19 cellular contexts compared by ENCODE assay signal in genomic region chr2:14143435-14143834, GRCh38.
A peak's percentile ranks its signal among the peaks of the same experiment; 100 is the strongest.
DNase-seq lines count a peak whose midpoint lies in the region; ATAC-seq, FAIRE-seq and TF ChIP-seq lines count a peak whose summit lies in the region.
"Had no signal": no experiment of that assay in that cellular context is flagged by ENCODE, and none has a peak within 500 bp of the region (broad histone marks: within the 10 kb centered on the region; RNA-seq: fewer than 3 reads in every experiment).

No MANE protein-coding gene starts in this region.

- peak; percentile 58 for ATAC-seq in GM19395 (IDR thresholded peaks at IDR 0.05; ENCODE audit: unreplicated experiment)
- peak; percentile 37 for ATAC-seq in HG03432 (IDR thresholded peaks at IDR 0.05; ENCODE audit: unreplicated experiment)
- peak; percentile 71 for ATAC-seq in GM12878
- ATAC-seq: T-cell had no signal

- H3K27ac ChIP-seq in GM12878 (ENCODE audit: control insufficient read depth, insufficient read depth) = no peak overlapping the region
- H3K27ac ChIP-seq: SK-N-MC had no signal

- H3K27me3 ChIP-seq in GM12878 (replicated peaks in 1 of 2; ENCODE audit: control insufficient read depth in 2 of 2, insufficient read depth in 2 of 2, low read length in 1 of 2) = no peaks in the 10 kb centered on the region

- RAD21 ChIA-PET in GM12878 (lab: Charles Lee; ENCODE audit: unreplicated experiment) = no interaction called here

- H3K4me2 ChIP-seq in GM12878 (ENCODE audit: control insufficient read depth, insufficient read depth) = no peak overlapping the region

- TF ChIP-seq CTCF in GM12878 (IDR thresholded peaks at IDR 0.05 in 2 of 3, conservative IDR thresholded peaks at IDR 0.05 in 1 of 3; ENCODE audit: control insufficient read depth in 2 of 3, extremely low read depth in 1 of 3, insufficient read depth in 1 of 3, low read depth in 3 of 3, low read length in 3 of 3) = no peak

- no peak overlapping the region for H2AFZ ChIP-seq in GM12878 (ENCODE audit: control insufficient read depth, low read depth, low read length)

- no peak overlapping the region for H3K9ac ChIP-seq in GM12878 (ENCODE audit: control insufficient read depth, insufficient read depth, low read length)

- POLR2A ChIA-PET in GM12878 (lab: Charles Lee) = no interaction called here

- no peak overlapping the region for H3K4me3 ChIP-seq in GM12878
- H3K4me3 ChIP-seq: SK-N-MC had no signal

- CTCF ChIA-PET in GM12878 (lab: Yijun Ruan, JAX) = no interaction called here

- DNase-seq in NOMO-1 treated with DMSO at 0.1 percent for 48 hours (lab: John Stamatoyannopoulos, UW; ENCODE audit: unreplicated experiment) (peak; percentile 24), GM12878 (ENCODE audit: low read depth, low spot score) (peak; percentile 4), UCSD-AML1 (lab: John Stamatoyannopoulos, UW; ENCODE audit: unreplicated experiment) (no peak), NCI-H1930 (lab: John Stamatoyannopoulos, UW) (no peak), T-helper 2 cell (no peak)
- DNase-seq: AML-193, DND-41, Karpas-422, NCI-H187, NCI-H2227 treated with DMSO at 0.1 percent for 48 hours, NCI-H510A treated with DMSO at 0.1 percent for 48 hours, NCI-H774, SHP77, T-cell, T-helper 9 cell had no signal

- in situ Hi-C loops in GM12878 (cut with MboI) = no loop called here

- no peak for TF ChIP-seq POLR2A in GM12878 (IDR thresholded peaks at IDR 0.05; ENCODE audit: low read depth, low read length)

- no peak for FAIRE-seq in GM12878 (lab: Jason Lieb, UNC)
- FAIRE-seq: GM19239 had no signal

- H3K9me3 ChIP-seq in GM12878 (replicated peaks; ENCODE audit: control insufficient read depth, insufficient read depth, low read length) = no peaks in the 10 kb centered on the region; the same call in 2 of the 3 replicates

- no peaks in the 10 kb centered on the region for H3K36me3 ChIP-seq in GM12878 (ENCODE audit: control insufficient read depth in 2 of 2, insufficient read depth in 2 of 2, low read length in 1 of 2)

- intact Hi-C loops in GM12878 (cut with micrococcal nuclease; ENCODE audit: unreplicated experiment) = no loop called here

- no peaks in the 10 kb centered on the region for H3K4me1 ChIP-seq in GM12878 (ENCODE audit: control insufficient read depth, insufficient read depth, low read length)

- no peak for TF ChIP-seq RAD21 in GM12878 (IDR thresholded peaks at IDR 0.05; ENCODE audit: insufficient read depth, low read depth, low read length)

- TF ChIP-seq EP300 in GM12878 (IDR thresholded peaks at IDR 0.05; ENCODE audit: borderline replicate concordance in 1 of 2, control insufficient read depth in 1 of 2, low read depth in 2 of 2, low read length in 2 of 2) = no peak

- H3K79me2 ChIP-seq in GM12878 (ENCODE audit: control insufficient read depth, insufficient read depth, low read length) = no peaks in the 10 kb centered on the region

- no TSS peak for BruUV-seq in GM12878 (replicated peaks; lab: Mats Ljungman, UMichigan)

- SMC1A ChIA-PET in GM12878 (lab: Charles Lee; ENCODE audit: uncharacterized antibody, unreplicated experiment) = interaction anchor here (1.6 to 2.1 kb wide), 2 partner anchors 12 to 163 kb away, joined by 5 to 7 read pairs; no protein-coding TSS in a partner anchor

- no peaks in the 10 kb centered on the region for H4K20me1 ChIP-seq in GM12878 (ENCODE audit: control insufficient read depth, insufficient read depth)

TF ChIP-seq in GM12878, 131 proteins besides CTCF, POLR2A, EP300 and RAD21:
- TF ChIP-seq IKZF1 (conservative IDR thresholded peaks at IDR 0.05) = peak; percentile 65
- TF ChIP-seq SPI1 (IDR thresholded peaks at IDR 0.05; ENCODE audit: borderline replicate concordance, insufficient read depth, low read depth, low read length) = peak; percentile 91
- no peak for TF ChIP-seq NFIC (IDR thresholded peaks at IDR 0.05; ENCODE audit: low read depth, low read length)
- peak in 1 of 2 experiments; percentile 76; a peak in 2 of 4 replicates for TF ChIP-seq ETV6 (conservative IDR thresholded peaks at IDR 0.05 in 1 of 2, IDR thresholded peaks at IDR 0.05 in 1 of 2; ENCODE audit: borderline replicate concordance in 1 of 2, low read depth in 1 of 2)
- peak; percentile 79 to 81 for TF ChIP-seq IKZF2 (IDR thresholded peaks at IDR 0.05)
- no peak for TF ChIP-seq KAT2A (conservative IDR thresholded peaks at IDR 0.05; ENCODE audit: control insufficient read depth, low read depth, low read length)
- TF ChIP-seq ATF7 (IDR thresholded peaks at IDR 0.05; ENCODE audit: low read depth) = 0 out of 2 replicates have a peak, but pooled peaks have one; percentile 16
- 0 out of 2 replicates have a peak, but pooled peaks have one; percentile 6 for TF ChIP-seq RUNX3 (IDR thresholded peaks at IDR 0.05; ENCODE audit: low read length)
- TF ChIP-seq MTA2 (IDR thresholded peaks at IDR 0.05; ENCODE audit: low read depth) = peak; percentile 29; the same call in 1 of the 2 replicates
- TF ChIP-seq ZNF24 (IDR thresholded peaks at IDR 0.05) = 0 out of 2 replicates have a peak, but pooled peaks have one; percentile 7
- no peak for TF ChIP-seq ELK1 (IDR thresholded peaks at IDR 0.05; ENCODE audit: low read depth, low read length)
- 0 out of 2 replicates have a peak, but pooled peaks have one; percentile 44 for TF ChIP-seq ZNF217 (IDR thresholded peaks at IDR 0.05)
- peak; percentile 56; the same call in 1 of the 2 replicates for TF ChIP-seq EED (IDR thresholded peaks at IDR 0.05; ENCODE audit: low read depth)
- peak; percentile 44; the same call in 1 of the 2 replicates for TF ChIP-seq DPF2 (IDR thresholded peaks at IDR 0.05)

Comparison
In these comparisons a context has a peak if more than half of its experiments do, and no peak if none do; other contexts are left out.
1. DNase-seq: peak in NOMO-1 treated with DMSO at 0.1 percent for 48 hours (single experiment) and GM12878 (single experiment); none in UCSD-AML1 (single experiment), NCI-H1930 (0 of 2) and T-helper 2 cell (0 of 5).
2. Peak in every context shown above with its lines, with median percentiles within 50 percentile points of each other: ATAC-seq.